Comparison of ENCODE assay signal across 8 cellular contexts in genomic region chr3:79517766-79518413, GRCh38.
DNase-seq lines count a peak whose midpoint lies in the region.

No MANE protein-coding gene starts in this region.

- H3K56ac ChIP-seq in mesendoderm (ENCODE audit: low read length) = no peak overlapping the region

- no peak overlapping the region for H3K18ac ChIP-seq in mesendoderm (ENCODE audit: low read length)

- DNase-seq in Daoy (ENCODE audit: low read depth) (peak; percentile 29), Kasumi-1 (lab: John Stamatoyannopoulos, UW) (peak; percentile 55 to 73), astrocyte of the hippocampus (ENCODE audit: low read depth, low spot score) (peak; percentile 72), mesendoderm (peak; percentile 73), NCI-H2029 (lab: John Stamatoyannopoulos, UW) (no peak), NCI-H1436 treated with DMSO at 0.1 percent for 48 hours (lab: John Stamatoyannopoulos, UW) (no peak), MV-4-11 (lab: John Stamatoyannopoulos, UW) (no peak)
- no peak for DNase-seq in stimulated activated CD4-positive, alpha-beta T cell treated with anti-CD3 and anti-CD28 coated beads, Interleukin-2, amount 100 ng/mL, for 24 hours

- H3K9ac ChIP-seq in mesendoderm (ENCODE audit: low read length) = no peak overlapping the region

- no peak overlapping the region for H4K5ac ChIP-seq in mesendoderm (ENCODE audit: low read length)

- no peak overlapping the region for H2BK5ac ChIP-seq in mesendoderm (ENCODE audit: low read length)

- H2BK15ac ChIP-seq in mesendoderm (replicated peaks; ENCODE audit: low read depth) = no peak overlapping the region

- H3K79me1 ChIP-seq in mesendoderm (ENCODE audit: low read length) = no peaks in the 10 kb centered on the region

- H2AK5ac ChIP-seq in mesendoderm (ENCODE audit: low read length) = no peak overlapping the region

- no peak overlapping the region for H2BK120ac ChIP-seq in mesendoderm (ENCODE audit: low read depth, low read length)

- no peaks in the 10 kb centered on the region for H3K27me3 ChIP-seq in mesendoderm (ENCODE audit: insufficient read depth, low read length, poor library complexity)

- H3K4ac ChIP-seq in mesendoderm (ENCODE audit: low read depth, low read length) = no peak overlapping the region

- no CpG with 5 or more reads among the region's 2 CpGs for WGBS in mesendoderm (ENCODE audit: extremely low coverage, insufficient coverage, low lambda C conversion rate)

- H3K27ac ChIP-seq in mesendoderm (ENCODE audit: low read depth, low read length) = no peak overlapping the region

- no peaks in the 10 kb centered on the region for H3K79me2 ChIP-seq in mesendoderm (ENCODE audit: control insufficient read depth, insufficient read depth, low read length)

- no peak overlapping the region for H3K4me3 ChIP-seq in mesendoderm (ENCODE audit: low read length)

- H3K23ac ChIP-seq in mesendoderm (ENCODE audit: low read length) = no peak overlapping the region

- no peak overlapping the region for H4K8ac ChIP-seq in mesendoderm (ENCODE audit: low read depth, low read length)

- no peak overlapping the region for H3K4me2 ChIP-seq in mesendoderm (ENCODE audit: low read length)

- H3K4me1 ChIP-seq in mesendoderm (ENCODE audit: control insufficient read depth, low read depth, low read length) = no peaks in the 10 kb centered on the region

- H3K36me3 ChIP-seq in mesendoderm (ENCODE audit: control insufficient read depth, insufficient read depth, low read length) = no peaks in the 10 kb centered on the region

Comparison
In these comparisons a context has a peak if more than half of its experiments do, and no peak if none do; other contexts are left out.
1. DNase-seq: peak in Daoy (single experiment), Kasumi-1 (2 of 2), astrocyte of the hippocampus (single experiment) and mesendoderm (single experiment); none in NCI-H2029 (single experiment), NCI-H1436 treated with DMSO at 0.1 percent for 48 hours (single experiment), MV-4-11 (single experiment) and stimulated activated CD4-positive, alpha-beta T cell treated with anti-CD3 and anti-CD28 coated beads, Interleukin-2, amount 100 ng/mL, for 24 hours (0 of 2).